In genomic region chrX:3699841-3700381, GRCh38 we compare ENCODE assay signal across 9 cellular contexts. TPM values are rescaled to one million over a fixed set of nuclear protein-coding genes. Genes with fewer than 3 reads are reported as not detected.
DNase-seq lines count a peak whose midpoint lies in the region; ATAC-seq and TF ChIP-seq lines count a peak whose summit lies in the region.
"Had no signal": no experiment of that assay in that cellular context is flagged by ENCODE, and none has a peak within 500 bp of the region (broad histone marks: within the 10 kb centered on the region; RNA-seq: fewer than 3 reads in every experiment).

No MANE protein-coding gene starts in this region.

- intact Hi-C loops in CD4-positive, alpha-beta memory T cell (cut with micrococcal nuclease): loop anchor here (1.0 to 2.0 kb wide), 2 partner anchors 13 to 53 kb away; partner anchors contain the start of gene PRKX

- H3K9me3 ChIP-seq in CD4-positive, alpha-beta memory T cell (ENCODE audit: control insufficient read depth in 1 of 2, low read length in 2 of 2): no peaks in the 10 kb centered on the region
- H3K9me3 ChIP-seq in MG63 (no peaks in the 10 kb centered on the region), duodenal mucosa (ENCODE audit: control insufficient read depth in 1 of 2, low read length in 2 of 2) (no peaks in the 10 kb centered on the region), smooth muscle cell (replicated peaks; ENCODE audit: low read depth) (no peaks in the 10 kb centered on the region)

- WGBS in smooth muscle cell (ENCODE audit: low lambda C conversion rate): 73% methylated on average over 9 of the region's 9 CpGs

- peak overlapping the region; percentile 63 for H3K27ac ChIP-seq in CD4-positive, alpha-beta memory T cell (ENCODE audit: low read depth, low read length)
- H3K27ac ChIP-seq in duodenal mucosa (ENCODE audit: low read depth, low read length) (no peak overlapping the region), smooth muscle cell (ENCODE audit: low read depth) (no peak overlapping the region)

- no peaks in the 10 kb centered on the region for H3K79me2 ChIP-seq in smooth muscle cell (ENCODE audit: low read depth)

- peak overlapping the region; percentile 91 to 98 (median 93) for H3K27ac Mint-ChIP-seq in CD4-positive, alpha-beta memory T cell

- H3K4me1 ChIP-seq in CD4-positive, alpha-beta memory T cell (ENCODE audit: insufficient read depth, low read length): peaks cover 50% of the 10 kb centered on the region
- H3K4me1 ChIP-seq in duodenal mucosa (ENCODE audit: control insufficient read depth in 1 of 2, insufficient read depth in 2 of 2, low read length in 2 of 2) (peaks cover 0 to 3% of the 10 kb centered on the region in 2 donors), smooth muscle cell (ENCODE audit: low read depth) (peaks cover 3% of the 10 kb centered on the region)

- ATAC-seq in GM21367 (IDR thresholded peaks at IDR 0.05; ENCODE audit: unreplicated experiment): peak; percentile 69
- ATAC-seq: HCT116 had no signal

- H2AFZ ChIP-seq in smooth muscle cell (ENCODE audit: low read depth): no peak overlapping the region

- H4K20me1 ChIP-seq in smooth muscle cell (ENCODE audit: low read depth): peaks cover 25% of the 10 kb centered on the region

- peak overlapping the region; percentile 20 for H3K4me2 ChIP-seq in smooth muscle cell

- H3K36me3 ChIP-seq in CD4-positive, alpha-beta memory T cell (ENCODE audit: insufficient read depth, low read length): no peaks in the 10 kb centered on the region
- H3K36me3 ChIP-seq in MG63 (no peaks in the 10 kb centered on the region), duodenal mucosa (ENCODE audit: control insufficient read depth in 1 of 2, insufficient read depth in 2 of 2, low read length in 2 of 2) (no peaks in the 10 kb centered on the region), smooth muscle cell (ENCODE audit: low read depth) (no peaks in the 10 kb centered on the region)

- POLR2A ChIA-PET in CD4-positive, alpha-beta memory T cell (lab: Charles Lee; ENCODE audit: partially characterized antibody): interaction anchor here (0.6 to 2.5 kb wide), 7 partner anchors 9 to 116 kb away, joined by 3 to 16 read pairs (median 3); partner anchors contain the start of gene PRKX

- H3K4me3 Mint-ChIP-seq in CD4-positive, alpha-beta memory T cell: peak overlapping the region; percentile 87 to 96 (median 90)

- CTCF ChIA-PET in CD4-positive, alpha-beta memory T cell (lab: Charles Lee; ENCODE audit: partially characterized antibody): interaction anchor here (0.9 to 2.4 kb wide), 4 partner anchors 12 to 112 kb away, joined by 3 to 9 read pairs (median 6); partner anchors contain the start of gene PRKX

- no peaks in the 10 kb centered on the region for H3F3A ChIP-seq in smooth muscle cell (ENCODE audit: low read depth)

- peak in 4 of 5 donors; percentile 31 to 44 (median 34) for DNase-seq in CD4-positive, alpha-beta memory T cell
- no peak for DNase-seq in MG63
- no peak for DNase-seq in smooth muscle cell (lab: John Stamatoyannopoulos, UW; ENCODE audit: unreplicated experiment)
- no peak for DNase-seq in DMS79 (lab: John Stamatoyannopoulos, UW)
- DNase-seq in NCI-H2081 (lab: John Stamatoyannopoulos, UW): no peak
- no peak for DNase-seq in NCI-H524 (lab: John Stamatoyannopoulos, UW)

- peak overlapping the region in 1 of 2 donors; percentile 56 for H3K4me3 ChIP-seq in CD4-positive, alpha-beta memory T cell (ENCODE audit: low read length in 2 of 2)
- H3K4me3 ChIP-seq in MG63 (peak overlapping the region; percentile 40), duodenal mucosa (ENCODE audit: low read depth in 1 of 2, low read length in 2 of 2) (peak overlapping the region; percentile 43 to 51), smooth muscle cell (no peak overlapping the region)

- H3K27me3 ChIP-seq in CD4-positive, alpha-beta memory T cell (ENCODE audit: insufficient read depth, low read length): no peaks in the 10 kb centered on the region
- H3K27me3 ChIP-seq in MG63 (no peaks in the 10 kb centered on the region), duodenal mucosa (ENCODE audit: control insufficient read depth in 1 of 2, insufficient read depth in 2 of 2, low read length in 2 of 2) (no peaks in the 10 kb centered on the region), smooth muscle cell (ENCODE audit: low read depth) (no peaks in the 10 kb centered on the region)

- peaks cover 0 to 4% (median 0%) of the 10 kb centered on the region in 8 donors for H3K9me3 Mint-ChIP-seq in CD4-positive, alpha-beta memory T cell

- H3K9ac ChIP-seq in duodenal mucosa (ENCODE audit: low read depth in 1 of 2, low read length in 2 of 2) (peak overlapping the region in 1 of 2 donors; percentile 36), smooth muscle cell (ENCODE audit: low read depth) (no peak overlapping the region)

- no peak for TF ChIP-seq CTCF in smooth muscle cell (IDR thresholded peaks at IDR 0.05; ENCODE audit: borderline replicate concordance, insufficient read depth, poor library complexity, severe bottlenecking)

- H3K27me3 Mint-ChIP-seq in CD4-positive, alpha-beta memory T cell: no peaks in the 10 kb centered on the region

- peaks cover 40 to 93% (median 56%) of the 10 kb centered on the region in 4 donors for H3K4me1 Mint-ChIP-seq in CD4-positive, alpha-beta memory T cell

- H3K36me3 Mint-ChIP-seq in CD4-positive, alpha-beta memory T cell: peaks cover 13 to 21% of the 10 kb centered on the region in 2 donors

RNA-seq across cellular contexts. Expression of gene PRKX, which starts 13.5 kb away (rescaled TPM):
- total RNA-seq in CD4-positive, alpha-beta memory T cell: 10 to 100 TPM; 66.7 to 70.2 TPM
- 10 to 100 TPM; 63.0 to 73.9 TPM for polyA plus RNA-seq in CD4-positive, alpha-beta memory T cell
- total RNA-seq in MG63 (2014; rRNA removed; shearing (Covaris generic); ENCODE audit: low replicate concordance): 23.2 and 28.1 TPM in 2 replicates
- total RNA-seq in smooth muscle cell: 9.5 and 12.8 TPM in 2 replicates
- 10.1 and 18.5 TPM in 2 replicates for polyA plus RNA-seq in smooth muscle cell

Comparison
In these comparisons a context has a peak if more than half of its experiments do, and no peak if none do; other contexts are left out.
1. DNase-seq: peak in CD4-positive, alpha-beta memory T cell (4 of 5); none in MG63 (single experiment), smooth muscle cell (single experiment), DMS79 (single experiment), NCI-H2081 (0 of 2) and NCI-H524 (0 of 2).